Comparison of ENCODE assay signal across 11 cellular contexts in genomic region chr11:64035581-64035980, GRCh38. TPM values are rescaled to one million over a fixed set of nuclear protein-coding genes. Genes with fewer than 3 reads are reported as not detected.
DNase-seq lines count a peak whose midpoint lies in the region; ATAC-seq and TF ChIP-seq lines count a peak whose summit lies in the region.
"Had no signal": no experiment of that assay in that cellular context is flagged by ENCODE, and none has a peak within 500 bp of the region (broad histone marks: within the 10 kb centered on the region; RNA-seq: fewer than 3 reads in every experiment).

A gene with protein sequence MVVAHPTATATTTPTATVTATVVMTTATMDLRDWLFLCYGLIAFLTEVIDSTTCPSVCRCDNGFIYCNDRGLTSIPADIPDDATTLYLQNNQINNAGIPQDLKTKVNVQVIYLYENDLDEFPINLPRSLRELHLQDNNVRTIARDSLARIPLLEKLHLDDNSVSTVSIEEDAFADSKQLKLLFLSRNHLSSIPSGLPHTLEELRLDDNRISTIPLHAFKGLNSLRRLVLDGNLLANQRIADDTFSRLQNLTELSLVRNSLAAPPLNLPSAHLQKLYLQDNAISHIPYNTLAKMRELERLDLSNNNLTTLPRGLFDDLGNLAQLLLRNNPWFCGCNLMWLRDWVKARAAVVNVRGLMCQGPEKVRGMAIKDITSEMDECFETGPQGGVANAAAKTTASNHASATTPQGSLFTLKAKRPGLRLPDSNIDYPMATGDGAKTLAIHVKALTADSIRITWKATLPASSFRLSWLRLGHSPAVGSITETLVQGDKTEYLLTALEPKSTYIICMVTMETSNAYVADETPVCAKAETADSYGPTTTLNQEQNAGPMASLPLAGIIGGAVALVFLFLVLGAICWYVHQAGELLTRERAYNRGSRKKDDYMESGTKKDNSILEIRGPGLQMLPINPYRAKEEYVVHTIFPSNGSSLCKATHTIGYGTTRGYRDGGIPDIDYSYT (plus strand): TSS chr11:64035931. CDS start chr11:64116268, 80,337 bp downstream.

- DNase-seq in AG09309 (ENCODE audit: low read depth) (no peak), SKM-1 treated with dmso at 0.1 percent for 144 hours (lab: John Stamatoyannopoulos, UW; ENCODE audit: unreplicated experiment) (no peak), NCI-H2081 (lab: John Stamatoyannopoulos, UW) (no peak), T-helper 9 cell (no peak)
- DNase-seq in effector memory CD8-positive, alpha-beta T cell, result no peak
- DNase-seq: effector memory CD4-positive, alpha-beta T cell; stimulated activated CD4-positive, alpha-beta T cell treated with anti-CD3 and anti-CD28 coated beads, Interleukin-4, amount 100 ng/mL, for 24 hours; T-helper 1 cell had no signal

- H3K4me3 Mint-ChIP-seq in effector memory CD8-positive, alpha-beta T cell, result peak within 1 kb of the TSS; percentile 76 to 78

- H3K4me1 ChIP-seq in HUES64 (ENCODE audit: insufficient read depth, low read length) (peaks cover 4% of the 10 kb centered on the region; the same call in 1 of the 2 replicates), neuron (ENCODE audit: insufficient read depth, low read length) (peaks cover 31% of the 10 kb centered on the region)

- H3K4me3 ChIP-seq in AG09309 (ENCODE audit: control insufficient read depth, low read depth, low read length) (peak within 1 kb of the TSS; percentile 40), HUES64 (ENCODE audit: low read length) (peak within 1 kb of the TSS; percentile 52), neuron (ENCODE audit: low read length) (peak within 1 kb of the TSS; percentile 40)

- H2AFZ ChIP-seq in neuron (ENCODE audit: low read depth, low read length), result peak within 1 kb of the TSS; percentile 32

- H3K27ac ChIP-seq in HUES64 (ENCODE audit: low read depth, low read length), result no peak within 1 kb of the TSS

- no peak for ATAC-seq in effector memory CD8-positive, alpha-beta T cell (replicated peaks)
- ATAC-seq in GM19463 (IDR thresholded peaks at IDR 0.05; ENCODE audit: unreplicated experiment), result no peak

- WGBS in HUES64, result under 1% methylated on average over 42 of the region's 66 CpGs

- H3K9ac ChIP-seq in HUES64 (ENCODE audit: low read depth, low read length), result peak within 1 kb of the TSS; percentile 21; the same call in 1 of the 2 replicates

- peaks cover 7% of the 10 kb centered on the region for H3K36me3 Mint-ChIP-seq in effector memory CD8-positive, alpha-beta T cell (ENCODE audit: insufficient read depth)

- no peak within 1 kb of the TSS for H3K27ac Mint-ChIP-seq in effector memory CD8-positive, alpha-beta T cell

- H3K9me3 ChIP-seq in HUES64 (ENCODE audit: insufficient read depth, low read depth, low read length) (no peaks in the 10 kb centered on the region), neuron (ENCODE audit: low read length) (no peaks in the 10 kb centered on the region)

- no peaks in the 10 kb centered on the region for H3K36me3 ChIP-seq in HUES64 (ENCODE audit: insufficient read depth, low read length)
- H3K36me3 ChIP-seq in neuron (ENCODE audit: insufficient read depth, low read length), result no peaks in the 10 kb centered on the region

- no peak for TF ChIP-seq CTCF in AG09309 (IDR thresholded peaks at IDR 0.05; ENCODE audit: control insufficient read depth, insufficient read depth, low read depth, low read length, missing control alignments)

- peaks cover 39 to 76% of the 10 kb centered on the region in 2 donors for H3K27me3 Mint-ChIP-seq in effector memory CD8-positive, alpha-beta T cell

- peaks cover 94% of the 10 kb centered on the region for H3K27me3 ChIP-seq in HUES64 (ENCODE audit: insufficient read depth, low read length)
- H3K27me3 ChIP-seq in neuron (ENCODE audit: insufficient read depth, low read length), result peaks cover 30% of the 10 kb centered on the region

- H3K4me1 Mint-ChIP-seq in effector memory CD8-positive, alpha-beta T cell (ENCODE audit: low read depth in 2 of 2), result peaks cover 4% of the 10 kb centered on the region in 2 donors

- no peaks in the 10 kb centered on the region for H3K9me3 Mint-ChIP-seq in effector memory CD8-positive, alpha-beta T cell

RNA-seq across cellular contexts. Expression of the gene that starts here (rescaled TPM):
- polyA plus RNA-seq in HUES64 (2013, experiment 1 of 2), result 0.45 TPM
- 0.57 TPM for polyA plus RNA-seq in HUES64 (2013, experiment 2 of 2)
